In genomic region chr4:78599147-78599546, GRCh38 we compare ENCODE assay signal across 1 cellular context.
TF ChIP-seq lines count a peak whose summit lies in the region.

No MANE protein-coding gene starts in this region.

TF ChIP-seq in K562, 482 proteins besides CTCF, POLR2A, EP300 and RAD21 (continued from another document):
- TF ChIP-seq, protein P1, sequence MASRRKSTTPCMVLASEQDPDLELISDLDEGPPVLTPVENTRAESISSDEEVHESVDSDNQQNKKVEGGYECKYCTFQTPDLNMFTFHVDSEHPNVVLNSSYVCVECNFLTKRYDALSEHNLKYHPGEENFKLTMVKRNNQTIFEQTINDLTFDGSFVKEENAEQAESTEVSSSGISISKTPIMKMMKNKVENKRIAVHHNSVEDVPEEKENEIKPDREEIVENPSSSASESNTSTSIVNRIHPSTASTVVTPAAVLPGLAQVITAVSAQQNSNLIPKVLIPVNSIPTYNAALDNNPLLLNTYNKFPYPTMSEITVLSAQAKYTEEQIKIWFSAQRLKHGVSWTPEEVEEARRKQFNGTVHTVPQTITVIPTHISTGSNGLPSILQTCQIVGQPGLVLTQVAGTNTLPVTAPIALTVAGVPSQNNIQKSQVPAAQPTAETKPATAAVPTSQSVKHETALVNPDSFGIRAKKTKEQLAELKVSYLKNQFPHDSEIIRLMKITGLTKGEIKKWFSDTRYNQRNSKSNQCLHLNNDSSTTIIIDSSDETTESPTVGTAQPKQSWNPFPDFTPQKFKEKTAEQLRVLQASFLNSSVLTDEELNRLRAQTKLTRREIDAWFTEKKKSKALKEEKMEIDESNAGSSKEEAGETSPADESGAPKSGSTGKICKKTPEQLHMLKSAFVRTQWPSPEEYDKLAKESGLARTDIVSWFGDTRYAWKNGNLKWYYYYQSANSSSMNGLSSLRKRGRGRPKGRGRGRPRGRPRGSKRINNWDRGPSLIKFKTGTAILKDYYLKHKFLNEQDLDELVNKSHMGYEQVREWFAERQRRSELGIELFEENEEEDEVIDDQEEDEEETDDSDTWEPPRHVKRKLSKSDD (conservative IDR thresholded peaks at IDR 0.05; ENCODE audit: low read length), result no peak
- peak; percentile 92 for TF ChIP-seq C11orf30 (IDR thresholded peaks at IDR 0.05; ENCODE audit: low read depth)
- no peak for TF ChIP-seq RHOXF2B (CRISPR knock-in tag; conservative IDR thresholded peaks at IDR 0.05)
- TF ChIP-seq, protein P2, sequence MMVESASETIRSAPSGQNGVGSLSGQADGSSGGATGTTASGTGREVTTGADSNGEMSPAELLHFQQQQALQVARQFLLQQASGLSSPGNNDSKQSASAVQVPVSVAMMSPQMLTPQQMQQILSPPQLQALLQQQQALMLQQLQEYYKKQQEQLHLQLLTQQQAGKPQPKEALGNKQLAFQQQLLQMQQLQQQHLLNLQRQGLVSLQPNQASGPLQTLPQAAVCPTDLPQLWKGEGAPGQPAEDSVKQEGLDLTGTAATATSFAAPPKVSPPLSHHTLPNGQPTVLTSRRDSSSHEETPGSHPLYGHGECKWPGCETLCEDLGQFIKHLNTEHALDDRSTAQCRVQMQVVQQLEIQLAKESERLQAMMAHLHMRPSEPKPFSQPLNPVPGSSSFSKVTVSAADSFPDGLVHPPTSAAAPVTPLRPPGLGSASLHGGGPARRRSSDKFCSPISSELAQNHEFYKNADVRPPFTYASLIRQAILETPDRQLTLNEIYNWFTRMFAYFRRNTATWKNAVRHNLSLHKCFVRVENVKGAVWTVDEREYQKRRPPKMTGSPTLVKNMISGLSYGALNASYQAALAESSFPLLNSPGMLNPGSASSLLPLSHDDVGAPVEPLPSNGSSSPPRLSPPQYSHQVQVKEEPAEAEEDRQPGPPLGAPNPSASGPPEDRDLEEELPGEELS (CRISPR knock-in tag; IDR thresholded peaks at IDR 0.05; ENCODE audit: borderline replicate concordance), result no peak
- peak; percentile 97 for TF ChIP-seq ZNF316 (IDR thresholded peaks at IDR 0.05)
- peak; percentile 24 for TF ChIP-seq MEIS2 (IDR thresholded peaks at IDR 0.05; ENCODE audit: partially characterized antibody)
- no peak for TF ChIP-seq SMARCC2 (IDR thresholded peaks at IDR 0.05; ENCODE audit: low read depth)
- TF ChIP-seq MAFK (IDR thresholded peaks at IDR 0.05; ENCODE audit: low read length), result peak; percentile 81
- 0 out of 4 replicates have a peak, but pooled peaks of 1 of the 2 experiments have one; percentile 36 for TF ChIP-seq KDM1A (IDR thresholded peaks at IDR 0.05)
TF ChIP-seq in K562: peak in this region for 7.
